ENCODE assay signal across 24 cellular contexts in genomic region chr3:102183623-102184022, GRCh38.
"Had no signal": no experiment of that assay in that cellular context is flagged by ENCODE, and none has a peak within 500 bp of the region (broad histone marks: within the 10 kb centered on the region; RNA-seq: fewer than 3 reads in every experiment).

No MANE protein-coding gene starts in this region.

- H3K27me3 ChIP-seq: cardiac muscle cell, right atrium auricular region, transverse colon, uterus had no signal

- H3K4me3 ChIP-seq: cardiac muscle cell, psoas muscle, right atrium auricular region, transverse colon, uterus had no signal

- H3K4me3 Mint-ChIP-seq: activated CD8-positive, alpha-beta T cell treated with anti-CD3 and anti-CD28 coated beads, Interleukin-2, amount 10 ng/mL, durations not matched to agents 7 days and 5 days; activated naive CD8-positive, alpha-beta T cell treated with anti-CD3 and anti-CD28 coated beads, Interleukin-2, amount 50 U/mL, for 24 hours; activated T-helper 1 cell treated with anti-CD3 and anti-CD28 coated beads, Interleukin-12 subunit alpha, Interleukin-12 subunit beta, Interleukin-2, Interleukin-4 antibody, amounts not matched to agents 30 ng/mL and 10 ng/mL and 1 ng/mL, durations not matched to agents 14 hours and 24 hours and 36 hours; memory B cell; naive B cell; stimulated activated naive B cell treated with anti-CD40 and anti-IgM and Interleukin-4, amounts not matched to agents 10 μg/mL and 1 μg/mL and 100 μg/mL, for 72 hours; T-cell; T-helper 2 cell treated with Interferon-gamma antibody and Interleukin-4, amounts not matched to agents 5 μg/mL and 100 μg/mL, for 36 hours had no signal

- H3K27ac ChIP-seq: cardiac muscle cell, psoas muscle, right atrium auricular region, transverse colon, WERI-Rb-1 had no signal

- ATAC-seq: activated CD8-positive, alpha-beta T cell treated with anti-CD3 and anti-CD28 coated beads, Interleukin-2, amount 10 ng/mL, durations not matched to agents 7 days and 5 days; activated naive CD8-positive, alpha-beta T cell treated with anti-CD3 and anti-CD28 coated beads, Interleukin-2, amount 50 U/mL, for 24 hours; psoas muscle; stimulated activated naive B cell treated with anti-CD40 and anti-IgM and Interleukin-4, amounts not matched to agents 10 μg/mL and 1 μg/mL and 100 μg/mL, for 72 hours; T-cell had no signal

- H3K27ac Mint-ChIP-seq: activated CD8-positive, alpha-beta T cell treated with anti-CD3 and anti-CD28 coated beads, Interleukin-2, amount 10 ng/mL, durations not matched to agents 7 days and 5 days; activated naive CD8-positive, alpha-beta T cell treated with anti-CD3 and anti-CD28 coated beads, Interleukin-2, amount 50 U/mL, for 24 hours; activated T-helper 1 cell treated with anti-CD3 and anti-CD28 coated beads, Interleukin-12 subunit alpha, Interleukin-12 subunit beta, Interleukin-2, Interleukin-4 antibody, amounts not matched to agents 30 ng/mL and 10 ng/mL and 1 ng/mL, durations not matched to agents 14 hours and 24 hours and 36 hours; memory B cell; naive B cell; stimulated activated naive B cell treated with anti-CD40 and anti-IgM and Interleukin-4, amounts not matched to agents 10 μg/mL and 1 μg/mL and 100 μg/mL, for 72 hours; T-helper 2 cell treated with Interferon-gamma antibody and Interleukin-4, amounts not matched to agents 5 μg/mL and 100 μg/mL, for 36 hours had no signal

- H3K27me3 Mint-ChIP-seq: activated naive CD8-positive, alpha-beta T cell treated with anti-CD3 and anti-CD28 coated beads, Interleukin-2, amount 50 U/mL, for 24 hours; memory B cell; naive B cell; stimulated activated naive B cell treated with anti-CD40 and anti-IgM and Interleukin-4, amounts not matched to agents 10 μg/mL and 1 μg/mL and 100 μg/mL, for 72 hours; T-cell had no signal

- H3K9me3 Mint-ChIP-seq: activated naive CD8-positive, alpha-beta T cell treated with anti-CD3 and anti-CD28 coated beads, Interleukin-2, amount 50 U/mL, for 24 hours; activated T-helper 1 cell treated with anti-CD3 and anti-CD28 coated beads, Interleukin-12 subunit alpha, Interleukin-12 subunit beta, Interleukin-2, Interleukin-4 antibody, amounts not matched to agents 30 ng/mL and 10 ng/mL and 1 ng/mL, durations not matched to agents 14 hours and 24 hours and 36 hours; memory B cell; naive B cell; T-cell; T-helper 2 cell treated with Interferon-gamma antibody and Interleukin-4, amounts not matched to agents 5 μg/mL and 100 μg/mL, for 36 hours had no signal

- H3K9me3 ChIP-seq: psoas muscle, right atrium auricular region, transverse colon, uterus had no signal

- H3K36me3 Mint-ChIP-seq: memory B cell; naive B cell; stimulated activated naive B cell treated with anti-CD40 and anti-IgM and Interleukin-4, amounts not matched to agents 10 μg/mL and 1 μg/mL and 100 μg/mL, for 72 hours; T-cell had no signal

- DNase-seq: activated CD4-positive, alpha-beta T cell treated with anti-CD3 and anti-CD28 coated beads for 1 hour; activated CD4-positive, alpha-beta T cell treated with anti-CD3 and anti-CD28 coated beads, Interleukin-2, amount 50 U/mL, for 1 hour; activated CD8-positive, alpha-beta T cell treated with anti-CD3 and anti-CD28 coated beads, Interleukin-2, amount 10 ng/mL, durations not matched to agents 7 days and 5 days; activated gamma-delta T cell; activated naive CD4-positive, alpha-beta T cell treated with anti-CD3 and anti-CD28 coated beads, Interleukin-2, amount 50 U/mL, for 16 hours; activated naive CD8-positive, alpha-beta T cell treated with anti-CD3 and anti-CD28 coated beads, Interleukin-2, amount 50 U/mL, for 24 hours; effector CD4-positive, alpha-beta T cell; foreskin melanocyte; glutamatergic neuron; hypothalamus; naive B cell; psoas muscle; stimulated activated CD4-positive, alpha-beta T cell treated with anti-CD3 and anti-CD28 coated beads, Interleukin-12 subunit alpha, Interleukin-12 subunit beta, amount 100 ng/mL, for 4 hours; stimulated activated CD4-positive, alpha-beta T cell treated with anti-CD3 and anti-CD28 coated beads, Interleukin-1b, Interleukin-23, amount 100 ng/mL, for 48 hours; stimulated activated naive B cell treated with anti-CD40 and anti-IgM and Interleukin-4, amounts not matched to agents 10 μg/mL and 1 μg/mL and 100 μg/mL, for 72 hours; T-cell; transverse colon; uterus; WERI-Rb-1 had no signal

- H3K36me3 ChIP-seq: cardiac muscle cell, right atrium auricular region, transverse colon, uterus, WERI-Rb-1 had no signal
